ENCODE assay signal across 8 cellular contexts in genomic region chr19:13951799-13952153, GRCh38.
DNase-seq lines count a peak whose midpoint lies in the region; ATAC-seq and TF ChIP-seq lines count a peak whose summit lies in the region.

No MANE protein-coding gene starts in this region.

- H3K4me1 ChIP-seq in iPS-18a (ENCODE audit: control insufficient read depth, low read depth, low read length): no peaks in the 10 kb centered on the region
- H3K4me1 ChIP-seq in tibial artery: peaks cover 0 to 16% (median 12%) of the 10 kb centered on the region in 4 donors

- peak overlapping the region; percentile 24; the same call in 1 of the 2 replicates for H3K9ac ChIP-seq in SU-DHL-6 (ENCODE audit: low read length)
- H3K9ac ChIP-seq in iPS-18a (ENCODE audit: low read length): no peak overlapping the region

- H3K79me2 ChIP-seq in SU-DHL-6 (ENCODE audit: insufficient read depth, low read length): peaks cover 16% of the 10 kb centered on the region

- H3K4me3 Mint-ChIP-seq in activated T-cell treated with anti-CD3 and anti-CD28 coated beads, Interleukin-2, amount 50 U/mL, for 24 hours: peak overlapping the region; percentile 94

- H3F3A ChIP-seq in SU-DHL-6 (ENCODE audit: insufficient read depth): no peaks in the 10 kb centered on the region

- no peak for ATAC-seq in HG02852 (IDR thresholded peaks at IDR 0.05; ENCODE audit: unreplicated experiment)
- no peak for ATAC-seq in HG02938 (IDR thresholded peaks at IDR 0.05; ENCODE audit: unreplicated experiment)

- no peak for DNase-seq in activated T-cell treated with anti-CD3 and anti-CD28 coated beads, Interleukin-2, amount 50 U/mL, for 24 hours
- DNase-seq in activated T-cell treated with anti-CD3 and anti-CD28 coated beads, Interleukin-2, amount 50 U/mL, for 1 hour: no peak
- DNase-seq in tibial artery (no peak), amygdala (lab: John Stamatoyannopoulos, UW) (no peak)

- peak overlapping the region; percentile 76 for H3K4me2 ChIP-seq in SU-DHL-6 (ENCODE audit: low read depth, low read length, poor library complexity, severe bottlenecking)

- H3K27me3 Mint-ChIP-seq in activated T-cell treated with anti-CD3 and anti-CD28 coated beads, Interleukin-2, amount 50 U/mL, for 24 hours: no peaks in the 10 kb centered on the region

- H3K27ac Mint-ChIP-seq in activated T-cell treated with anti-CD3 and anti-CD28 coated beads, Interleukin-2, amount 50 U/mL, for 24 hours: peak overlapping the region; percentile 94

- H3K27ac ChIP-seq in SU-DHL-6 (ENCODE audit: low read depth, low read length) (no peak overlapping the region), iPS-18a (ENCODE audit: low read length) (no peak overlapping the region), tibial artery (peak overlapping the region; percentile 27 to 81)

- H3K9me3 Mint-ChIP-seq in activated T-cell treated with anti-CD3 and anti-CD28 coated beads, Interleukin-2, amount 50 U/mL, for 24 hours: no peaks in the 10 kb centered on the region

- H3K27me3 ChIP-seq in SU-DHL-6 (ENCODE audit: low read length) (no peaks in the 10 kb centered on the region), iPS-18a (ENCODE audit: control insufficient read depth, insufficient read depth, low read length) (no peaks in the 10 kb centered on the region), tibial artery (no peaks in the 10 kb centered on the region)

- intact Hi-C loops in tibial artery (cut with DNase I; ENCODE audit: low total_unique reads): no loop called here

- H3K4me1 Mint-ChIP-seq in activated T-cell treated with anti-CD3 and anti-CD28 coated beads, Interleukin-2, amount 50 U/mL, for 24 hours (ENCODE audit: low read depth): peaks cover 22% of the 10 kb centered on the region

- H4K20me1 ChIP-seq in SU-DHL-6 (ENCODE audit: low read depth, low read length): no peaks in the 10 kb centered on the region; the same call in 1 of the 2 replicates

- TF ChIP-seq CTCF in SU-DHL-6 (IDR thresholded peaks at IDR 0.05; ENCODE audit: insufficient read depth, low read length, poor library complexity, severe bottlenecking) (no peak), tibial artery (IDR thresholded peaks at IDR 0.05) (no peak)

- H3K4me3 ChIP-seq in SU-DHL-6 (ENCODE audit: insufficient read depth, low read length, poor library complexity, severe bottlenecking) (peak overlapping the region; percentile 62), iPS-18a (ENCODE audit: low read length) (peak overlapping the region; percentile 36), tibial artery (peak overlapping the region; percentile 86 to 96)

- H2AFZ ChIP-seq in SU-DHL-6 (ENCODE audit: low read depth, low read length, severe bottlenecking): peak overlapping the region; percentile 91

- no peaks in the 10 kb centered on the region for H3K9me2 ChIP-seq in SU-DHL-6 (replicated peaks; ENCODE audit: insufficient read depth, low read length)

- H3K36me3 ChIP-seq in SU-DHL-6 (ENCODE audit: low read length): no peaks in the 10 kb centered on the region
- H3K36me3 ChIP-seq in iPS-18a (ENCODE audit: control insufficient read depth, low read depth, low read length): peaks cover 26% of the 10 kb centered on the region
- H3K36me3 ChIP-seq in tibial artery: peaks cover 15 to 28% (median 18%) of the 10 kb centered on the region in 3 donors

- H3K9me3 ChIP-seq in SU-DHL-6 (ENCODE audit: insufficient read depth, low read length): no peaks in the 10 kb centered on the region
- H3K9me3 ChIP-seq in iPS-18a (ENCODE audit: control insufficient read depth, low read depth, low read length): no peaks in the 10 kb centered on the region
- H3K9me3 ChIP-seq in tibial artery: no peaks in the 10 kb centered on the region

- peaks cover 31% of the 10 kb centered on the region for H3K36me3 Mint-ChIP-seq in activated T-cell treated with anti-CD3 and anti-CD28 coated beads, Interleukin-2, amount 50 U/mL, for 24 hours (ENCODE audit: low read depth)

Comparison
In these comparisons a context has a peak if more than half of its experiments do, and no peak if none do; other contexts are left out.
1. H3K27ac ChIP-seq: peak in tibial artery (2 of 2); none in SU-DHL-6 (single experiment) and iPS-18a (single experiment).
2. H3K4me3 ChIP-seq: peak in every context shown above with its lines; median percentile 91 in tibial artery; 62 in SU-DHL-6; 36 in iPS-18a.